In the genomic region with DNA sequence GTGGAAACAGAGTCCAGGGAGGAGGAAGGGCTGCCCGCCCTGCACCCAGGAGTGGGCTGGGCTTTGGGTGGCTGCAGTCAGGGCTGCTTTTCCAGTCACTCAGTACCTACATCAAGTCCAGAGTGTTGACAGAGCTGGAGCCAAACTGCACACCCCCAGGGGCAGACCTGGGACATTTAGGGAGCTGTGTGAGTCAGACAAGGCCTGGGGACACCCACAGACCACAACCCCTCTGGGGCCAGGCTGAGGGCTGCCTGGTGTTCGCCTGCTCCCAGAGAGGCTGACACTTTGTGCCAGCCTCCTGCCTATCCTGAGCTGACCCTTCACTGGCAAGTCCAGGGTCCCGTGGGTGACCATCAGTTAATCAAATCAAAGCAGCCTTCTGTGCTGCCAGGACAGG, we compare ENCODE assay signal across 18 cellular contexts.
DNase-seq lines count a peak whose midpoint lies in the region; ATAC-seq, FAIRE-seq and TF ChIP-seq lines count a peak whose summit lies in the region.
"Had no signal": no experiment of that assay in that cellular context is flagged by ENCODE, and none has a peak within 500 bp of the region (broad histone marks: within the 10 kb centered on the region; RNA-seq: fewer than 3 reads in every experiment).

No MANE protein-coding gene starts in this region.

- H2BK12ac ChIP-seq in H1 (ENCODE audit: low read depth, low read length): 0 out of 2 replicates have a peak overlapping the region, but pooled peaks have one; percentile 23

- H2BK5ac ChIP-seq in H1 (ENCODE audit: low read depth, low read length): no peak overlapping the region

- H4K8ac ChIP-seq in H1 (ENCODE audit: extremely low read depth, insufficient read depth, low read length): no peak overlapping the region

- H3K18ac ChIP-seq in H1 (ENCODE audit: extremely low read depth, low read length): no peak overlapping the region

- H4K91ac ChIP-seq in H1 (replicated peaks; ENCODE audit: insufficient read length, low read length): no peak overlapping the region

- no peak for TF ChIP-seq RAD21 in H1 (IDR thresholded peaks at IDR 0.05 in 1 of 2, conservative IDR thresholded peaks at IDR 0.05 in 1 of 2; ENCODE audit: low read depth in 2 of 2, low read length in 2 of 2)

- H3K23ac ChIP-seq in H1 (ENCODE audit: insufficient read length): no peak overlapping the region

- no peak overlapping the region for H3K4me2 ChIP-seq in H1 (ENCODE audit: insufficient read depth in 1 of 2, low read depth in 2 of 2, low read length in 2 of 2)

- no peak overlapping the region for H3K14ac ChIP-seq in H1 (ENCODE audit: insufficient read length)

- ATAC-seq in psoas muscle (no peak), HG02970 (IDR thresholded peaks at IDR 0.05; ENCODE audit: low FRiP score, unreplicated experiment) (no peak)
- ATAC-seq: effector memory CD8-positive, alpha-beta T cell; Panc1; T-cell had no signal

- peak; percentile 49 for DNase-seq in stimulated activated CD4-positive, alpha-beta T cell treated with anti-CD3 and anti-CD28 coated beads, Interleukin-1b, Interleukin-23, amount 100 ng/mL, for 48 hours
- DNase-seq in stimulated activated CD4-positive, alpha-beta T cell treated with anti-CD3 and anti-CD28 coated beads, Interleukin-4, amount 100 ng/mL, for 4 hours: no peak
- DNase-seq in WERI-Rb-1 (no peak), H1 (ENCODE audit: low read depth in 1 of 2, low spot score in 2 of 2) (no peak), psoas muscle (no peak), prostate gland (ENCODE audit: low spot score) (no peak), NCI-H1417 treated with DMSO at 0.1 percent for 48 hours (lab: John Stamatoyannopoulos, UW) (no peak)
- DNase-seq: effector memory CD8-positive, alpha-beta T cell; H7; midbrain; NCI-H1092 treated with DMSO at 0.1 percent for 48 hours; NCI-H345 had no signal

- H3K36me3 ChIP-seq in WERI-Rb-1 (no peaks in the 10 kb centered on the region), H1 (ENCODE audit: control insufficient read depth in 2 of 4, insufficient read depth in 4 of 4, low read length in 3 of 4) (no peaks in the 10 kb centered on the region), psoas muscle (ENCODE audit: insufficient read depth in 1 of 2, low read depth in 1 of 2) (no peaks in the 10 kb centered on the region), prostate gland (no peaks in the 10 kb centered on the region)
- H3K36me3 ChIP-seq: breast epithelium had no signal

- no peak overlapping the region for H4K5ac ChIP-seq in H1 (ENCODE audit: insufficient read length, low read depth, low read length)

- CTCF ChIA-PET in H1 (lab: Charles Lee; ENCODE audit: partially characterized antibody): interaction anchor here (1.7 kb wide), 1 partner anchor 41 kb away, joined by 3 read pairs; no protein-coding TSS in a partner anchor

- H3K27me3 ChIP-seq in WERI-Rb-1 (ENCODE audit: insufficient read depth, low read depth, severe bottlenecking): no peaks in the 10 kb centered on the region
- no peaks in the 10 kb centered on the region for H3K27me3 ChIP-seq in H1 (replicated peaks in 1 of 4; ENCODE audit: control insufficient read depth in 3 of 4, extremely low read depth in 1 of 4, insufficient read depth in 3 of 4, low read length in 3 of 4)
- H3K27me3 ChIP-seq in psoas muscle (ENCODE audit: insufficient read depth in 3 of 3, low read length in 2 of 3): no peaks in the 10 kb centered on the region
- no peaks in the 10 kb centered on the region for H3K27me3 ChIP-seq in prostate gland (replicated peaks; ENCODE audit: insufficient read depth)

- TF ChIP-seq CTCF in WERI-Rb-1 (IDR thresholded peaks at IDR 0.05; ENCODE audit: low read depth, low read length) (no peak), H1 (IDR thresholded peaks at IDR 0.05; ENCODE audit: control extremely low read depth in 1 of 3, insufficient read depth in 1 of 3, low read depth in 1 of 3, low read length in 3 of 3) (no peak), psoas muscle (IDR thresholded peaks at IDR 0.05) (no peak), prostate gland (IDR thresholded peaks at IDR 0.05) (no peak)

- intact Hi-C loops in psoas muscle (cut with DNase I) (no loop called here), prostate gland (cut with DNase I) (no loop called here)

- FAIRE-seq in H1 (lab: Jason Lieb, UNC): no peak
- FAIRE-seq: frontal cortex, islet of Langerhans had no signal

- no peak overlapping the region for H2BK15ac ChIP-seq in H1 (ENCODE audit: low read length)

- no peaks in the 10 kb centered on the region for H3K79me2 ChIP-seq in H1 (ENCODE audit: control insufficient read depth in 1 of 2, insufficient read depth in 2 of 2, low read length in 2 of 2)

- H2AFZ ChIP-seq in H1 (ENCODE audit: low read length): no peak overlapping the region

- peaks cover 4 to 16% (median 14%) of the 10 kb centered on the region in 4 experiments; a peak in 6 of 7 replicates for H3K4me1 ChIP-seq in H1 (replicated peaks in 1 of 4; ENCODE audit: control insufficient read depth in 3 of 4, insufficient read depth in 4 of 4, low read length in 3 of 4)
- H3K4me1 ChIP-seq in psoas muscle: peaks cover 8% of the 10 kb centered on the region
- no peaks in the 10 kb centered on the region for H3K4me1 ChIP-seq in prostate gland (replicated peaks)
- H3K4me1 ChIP-seq: breast epithelium had no signal

- no peak for TF ChIP-seq EP300 in H1 (IDR thresholded peaks at IDR 0.05; ENCODE audit: borderline replicate concordance in 1 of 2, low read depth in 2 of 2, low read length in 2 of 2)

- no peak overlapping the region for H2BK20ac ChIP-seq in H1 (ENCODE audit: low read length)

- no peaks in the 10 kb centered on the region for H3K9me3 ChIP-seq in WERI-Rb-1 (ENCODE audit: severe bottlenecking)
- no peaks in the 10 kb centered on the region for H3K9me3 ChIP-seq in H1 (ENCODE audit: insufficient read depth in 2 of 2, low read depth in 1 of 2, low read length in 1 of 2)
- no peaks in the 10 kb centered on the region for H3K9me3 ChIP-seq in psoas muscle
- no peaks in the 10 kb centered on the region for H3K9me3 ChIP-seq in prostate gland
- H3K9me3 ChIP-seq: breast epithelium had no signal

- TF ChIP-seq POLR2A in H1 (IDR thresholded peaks at IDR 0.05; ENCODE audit: control extremely low read depth in 1 of 2, low read depth in 2 of 2, low read length in 2 of 2): no peak
- TF ChIP-seq POLR2A in prostate gland (IDR thresholded peaks at IDR 0.05): no peak

- H3K56ac ChIP-seq in H1 (replicated peaks; ENCODE audit: insufficient read length, low read depth, low read length): no peak overlapping the region

- H3K4ac ChIP-seq in H1 (replicated peaks; ENCODE audit: insufficient read length, low read depth, low read length): no peak overlapping the region

- no peak overlapping the region for H3K9ac ChIP-seq in H1 (replicated peaks in 1 of 4; ENCODE audit: extremely low read depth in 1 of 4, low read depth in 3 of 4, low read length in 3 of 4)

- no peak overlapping the region for H2AK5ac ChIP-seq in H1 (ENCODE audit: low read depth, low read length)

- no peak overlapping the region for H2BK120ac ChIP-seq in H1 (replicated peaks; ENCODE audit: low read depth, low read length)

- no peaks in the 10 kb centered on the region for H4K20me1 ChIP-seq in H1 (replicated peaks in 1 of 2; ENCODE audit: control insufficient read depth in 1 of 2, insufficient read depth in 2 of 2, low read length in 2 of 2)

- H3K27ac ChIP-seq in WERI-Rb-1: peak overlapping the region; percentile 16
- H3K27ac ChIP-seq in H1 (ENCODE audit: low read depth, low read length): no peak overlapping the region
- no peak overlapping the region for H3K27ac ChIP-seq in psoas muscle
- H3K27ac ChIP-seq in prostate gland: no peak overlapping the region
- H3K27ac ChIP-seq: breast epithelium had no signal

- WGBS in H1 (ENCODE audit: extremely low coverage in 1 of 2, insufficient coverage in 1 of 2, insufficient read length in 1 of 2, insufficient replicate concordance in 2 of 2, low coverage in 1 of 2, low lambda C conversion rate in 2 of 2, missing lambda C conversion rate in 1 of 2), 2 experiments: no CpG with 5 or more reads among the region's 3 CpGs
- WGBS in psoas muscle, 3 donors: 61 to 73% (median 73%) methylated on average over 2 to 3 of the region's 3 CpGs
- 100% methylated on average over 2 of the region's 3 CpGs for WGBS in prostate gland

- H3K4me3 ChIP-seq in WERI-Rb-1 (ENCODE audit: low read depth, low read length): no peak overlapping the region
- no peak overlapping the region for H3K4me3 ChIP-seq in H1 (ENCODE audit: extremely low read depth in 1 of 4, insufficient read depth in 2 of 4, low read depth in 3 of 4, low read length in 4 of 4)
- no peak overlapping the region for H3K4me3 ChIP-seq in psoas muscle
- no peak overlapping the region for H3K4me3 ChIP-seq in prostate gland
- H3K4me3 ChIP-seq: breast epithelium had no signal

- POLR2A ChIA-PET in H1 (lab: Charles Lee; ENCODE audit: partially characterized antibody): no interaction called here

- no peaks in the 10 kb centered on the region for H3K79me1 ChIP-seq in H1 (ENCODE audit: low read depth, low read length)

- H3K23me2 ChIP-seq in H1 (ENCODE audit: low read depth, low read length): 0 out of 2 replicates have a peak, but pooled peaks cover 1% of the 10 kb centered on the region

TF ChIP-seq in H1, 55 proteins besides CTCF, POLR2A, EP300 and RAD21 (continues in another document):
- TF ChIP-seq PHF8 (conservative IDR thresholded peaks at IDR 0.05; ENCODE audit: low read depth, low read length) (no peak), SP2 (IDR thresholded peaks at IDR 0.05; ENCODE audit: low read length) (no peak), RXRA (IDR thresholded peaks at IDR 0.05; ENCODE audit: insufficient read depth, low read depth, low read length) (no peak), SIRT6 (IDR thresholded peaks at IDR 0.05; ENCODE audit: low read length) (no peak), TBP (IDR thresholded peaks at IDR 0.05; ENCODE audit: low read depth, low read length) (no peak), JUN (IDR thresholded peaks at IDR 0.05; ENCODE audit: low read depth, low read length) (no peak), CHD1 (IDR thresholded peaks at IDR 0.05; ENCODE audit: low read depth, low read length) (no peak), SIX5 (IDR thresholded peaks at IDR 0.05; ENCODE audit: low read depth, low read length) (no peak), SUZ12 (IDR thresholded peaks at IDR 0.05; ENCODE audit: low read length) (no peak)
- TF ChIP-seq, protein P1, sequence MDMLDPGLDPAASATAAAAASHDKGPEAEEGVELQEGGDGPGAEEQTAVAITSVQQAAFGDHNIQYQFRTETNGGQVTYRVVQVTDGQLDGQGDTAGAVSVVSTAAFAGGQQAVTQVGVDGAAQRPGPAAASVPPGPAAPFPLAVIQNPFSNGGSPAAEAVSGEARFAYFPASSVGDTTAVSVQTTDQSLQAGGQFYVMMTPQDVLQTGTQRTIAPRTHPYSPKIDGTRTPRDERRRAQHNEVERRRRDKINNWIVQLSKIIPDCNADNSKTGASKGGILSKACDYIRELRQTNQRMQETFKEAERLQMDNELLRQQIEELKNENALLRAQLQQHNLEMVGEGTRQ (IDR thresholded peaks at IDR 0.05; ENCODE audit: low read length): no peak
- TF ChIP-seq, protein P2, sequence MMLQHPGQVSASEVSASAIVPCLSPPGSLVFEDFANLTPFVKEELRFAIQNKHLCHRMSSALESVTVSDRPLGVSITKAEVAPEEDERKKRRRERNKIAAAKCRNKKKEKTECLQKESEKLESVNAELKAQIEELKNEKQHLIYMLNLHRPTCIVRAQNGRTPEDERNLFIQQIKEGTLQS (IDR thresholded peaks at IDR 0.05; ENCODE audit: insufficient read depth, low read depth, low read length): no peak
